ENCODE assay signal across 1 cellular context in the genomic region with DNA sequence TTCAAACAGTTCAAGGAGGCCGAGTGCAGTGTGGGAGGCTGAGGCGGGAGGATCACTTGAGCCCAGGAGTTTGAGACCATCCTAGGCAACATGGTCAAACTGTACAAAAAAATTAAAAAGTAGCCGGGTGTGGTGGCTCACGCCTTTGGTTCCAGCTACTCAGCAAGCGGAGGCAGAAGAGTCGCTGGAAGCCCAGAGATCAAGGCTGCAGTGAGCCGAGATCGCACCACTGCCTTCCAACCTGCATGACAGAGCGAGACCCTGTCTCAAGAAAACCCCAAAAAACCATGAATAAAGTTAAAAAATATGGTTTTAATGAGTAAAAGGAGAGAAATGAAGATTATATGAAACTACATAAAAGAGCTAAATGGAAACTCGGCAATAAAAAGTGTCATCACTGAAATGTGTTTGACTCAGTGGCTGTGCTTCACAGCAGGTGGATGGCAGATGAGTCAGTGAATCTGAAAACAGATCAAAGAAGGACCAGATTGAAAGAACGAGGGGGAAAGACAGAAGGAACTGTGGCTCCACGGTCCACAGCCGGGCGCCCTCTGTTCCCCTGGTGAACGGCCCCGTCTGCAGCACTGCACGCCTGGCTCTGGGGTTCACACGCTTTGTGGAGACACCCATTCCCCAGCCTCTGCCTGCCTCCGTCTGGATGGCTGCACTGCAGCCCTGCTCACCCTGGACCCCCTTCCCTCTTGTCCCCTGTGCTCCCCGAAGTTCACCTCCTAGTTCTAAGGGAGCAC.
TF ChIP-seq lines count a peak whose summit lies in the region.

No MANE protein-coding gene starts in this region.

TF ChIP-seq in HepG2, 621 proteins besides CTCF, POLR2A, EP300 and RAD21:
- TF ChIP-seq ZNF263 (CRISPR knock-in tag; IDR thresholded peaks at IDR 0.05) (0 out of 2 replicates have a peak, but pooled peaks have one; percentile 40), NONO (IDR thresholded peaks at IDR 0.05) (no peak), NONO (CRISPR knock-in tag; conservative IDR thresholded peaks at IDR 0.05) (no peak)
